Comparison of ENCODE assay signal across 17 cellular contexts in the genomic region with DNA sequence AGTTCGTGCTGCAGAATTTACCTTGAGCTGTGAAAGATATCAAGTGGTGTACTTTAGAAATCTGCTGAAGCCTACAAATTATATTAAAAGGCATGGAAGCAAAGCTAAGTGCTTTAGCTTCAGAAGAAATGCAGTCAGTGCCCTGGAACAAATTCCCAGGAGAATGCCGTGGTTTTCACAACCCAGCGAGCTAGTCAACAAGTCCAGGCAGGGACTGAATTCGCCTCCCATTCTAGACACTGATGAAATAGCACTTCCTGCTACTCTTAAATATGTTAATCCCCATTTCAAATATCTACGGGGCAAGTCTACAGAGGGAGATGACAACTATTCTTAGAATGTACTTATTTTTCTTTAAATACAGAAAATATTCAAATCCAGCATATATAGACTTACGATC.
DNase-seq lines count a peak whose midpoint lies in the region; ATAC-seq and TF ChIP-seq lines count a peak whose summit lies in the region.
"Had no signal": no experiment of that assay in that cellular context is flagged by ENCODE, and none has a peak within 500 bp of the region (broad histone marks: within the 10 kb centered on the region; RNA-seq: fewer than 3 reads in every experiment).

No MANE protein-coding gene starts in this region.

- H3K27me3 ChIP-seq in mammary epithelial cell (ENCODE audit: insufficient read depth, low read length), result no peaks in the 10 kb centered on the region

- no peak for ATAC-seq in GM19328 (IDR thresholded peaks at IDR 0.05; ENCODE audit: unreplicated experiment)
- ATAC-seq: heart right ventricle had no signal

- dilution Hi-C loops in mammary epithelial cell (cut with HindIII; ENCODE audit: low sequenced_read_pairs), result no loop called here

- TF ChIP-seq CTCF in mammary epithelial cell (conservative IDR thresholded peaks at IDR 0.05 in 1 of 2, IDR thresholded peaks at IDR 0.05 in 1 of 2; ENCODE audit: extremely low read depth in 1 of 2, insufficient read depth in 1 of 2, low read depth in 1 of 2, low read length in 2 of 2) (no peak), nephron (IDR thresholded peaks at IDR 0.05; ENCODE audit: unreplicated experiment in 3 of 3) (no peak)

- H4K20me1 ChIP-seq in mammary epithelial cell (ENCODE audit: insufficient read depth, low read length), result no peaks in the 10 kb centered on the region

- no peak overlapping the region for H3K9ac ChIP-seq in mammary epithelial cell (ENCODE audit: insufficient read depth, low read length)

- H3K79me2 ChIP-seq in mammary epithelial cell (ENCODE audit: insufficient read depth, low read length), result no peaks in the 10 kb centered on the region

- no peaks in the 10 kb centered on the region for H3K36me3 ChIP-seq in mammary epithelial cell (ENCODE audit: insufficient read depth, low read length)
- H3K36me3 ChIP-seq: heart right ventricle had no signal

- H3K27me3 Mint-ChIP-seq in nephron (ENCODE audit: low read depth), result peaks cover 4% of the 10 kb centered on the region

- H2AFZ ChIP-seq in mammary epithelial cell (ENCODE audit: low read depth, low read length), result peak overlapping the region; percentile 84

- peak overlapping the region; percentile 61 for H3K27ac ChIP-seq in mammary epithelial cell (ENCODE audit: insufficient read depth, low read depth, low read length)
- H3K27ac ChIP-seq: coronary artery, heart right ventricle had no signal

- DNase-seq in DMS79 (lab: John Stamatoyannopoulos, UW) (peak; percentile 19), NCI-H187 treated with DMSO at 0.1 percent for 48 hours (lab: John Stamatoyannopoulos, UW) (peak; percentile 49), mammary epithelial cell (peak; percentile 80), T-helper 2 cell (no peak), NCI-H1092 (lab: John Stamatoyannopoulos, UW) (no peak), activated gamma-delta T cell treated with Interleukin-2 at 50 U/mL for 16 hours (no peak)
- DNase-seq: activated CD4-positive, alpha-beta T cell treated with anti-CD3 and anti-CD28 coated beads for 48 hours; activated CD8-positive, alpha-beta memory T cell treated with anti-CD3 and anti-CD28 coated beads, Interleukin-2, amount 50 U/mL, for 4 hours; AML-193; heart right ventricle; midbrain; NCI-H226; stimulated activated CD4-positive, alpha-beta T cell treated with anti-CD3 and anti-CD28 coated beads, Interleukin-4, amount 100 ng/mL, for 1 hour; stimulated activated CD8-positive, alpha-beta memory T cell treated with anti-CD3 and anti-CD28 coated beads, Interleukin-4, amount 100 ng/mL, for 48 hours had no signal

- CTCF ChIA-PET in mammary epithelial cell (lab: Charles Lee; ENCODE audit: low non-redundant PET), result interaction anchor here (0.6 kb wide), 1 partner anchor 107 kb away, joined by 5 read pairs; no protein-coding TSS in a partner anchor

- peaks cover 3% of the 10 kb centered on the region for H3K9me3 Mint-ChIP-seq in nephron

- H3K27ac Mint-ChIP-seq in nephron, result peak overlapping the region in 2 of 3 experiments; percentile 28 to 92

- intact Hi-C loops in mammary epithelial cell (cut with micrococcal nuclease), result no loop called here

- 0% methylated on average over 5 of the region's 6 CpGs for WGBS in mammary epithelial cell (ENCODE audit: low coverage, missing lambda C conversion rate)

- in situ Hi-C loops in mammary epithelial cell (cut with MboI; ENCODE audit: low sequenced_read_pairs in 2 of 2), result loop anchor here in 1 of 2 donors (5.0 kb wide), 1 partner anchor 100 kb away; no protein-coding TSS in a partner anchor

- peak overlapping the region; percentile 68 for H3K4me2 ChIP-seq in mammary epithelial cell (ENCODE audit: insufficient read depth, low read depth, low read length)

- H3K36me3 Mint-ChIP-seq in nephron (ENCODE audit: low read depth), result peaks cover 4% of the 10 kb centered on the region

- no peaks in the 10 kb centered on the region for H3K4me1 Mint-ChIP-seq in nephron

- no peak overlapping the region for H3K4me3 Mint-ChIP-seq in nephron

- BruUV-seq in mammary epithelial cell (replicated peaks; lab: Mats Ljungman, UMichigan), result no TSS peak

- H3K4me1 ChIP-seq in mammary epithelial cell (ENCODE audit: insufficient read depth, low read length), result peaks cover 18% of the 10 kb centered on the region
- H3K4me1 ChIP-seq: heart right ventricle had no signal

- peaks cover 15% of the 10 kb centered on the region for H3K9me3 ChIP-seq in mammary epithelial cell (replicated peaks; ENCODE audit: insufficient read depth, low read length)

- H3K4me3 ChIP-seq in mammary epithelial cell (replicated peaks in 1 of 3; ENCODE audit: insufficient read depth in 1 of 3, low read depth in 2 of 3, low read length in 3 of 3), result no peak overlapping the region
- H3K4me3 ChIP-seq: coronary artery, heart right ventricle had no signal

Comparison
In these comparisons a context has a peak if more than half of its experiments do, and no peak if none do; other contexts are left out.
1. DNase-seq: peak in DMS79 (single experiment), NCI-H187 treated with DMSO at 0.1 percent for 48 hours (single experiment) and mammary epithelial cell (single experiment); none in T-helper 2 cell (0 of 5), NCI-H1092 (single experiment) and activated gamma-delta T cell treated with Interleukin-2 at 50 U/mL for 16 hours (single experiment).